Comparison of ENCODE assay signal across 23 cellular contexts in genomic region chr9:100220936-100221335, GRCh38.
DNase-seq lines count a peak whose midpoint lies in the region; ATAC-seq, FAIRE-seq and TF ChIP-seq lines count a peak whose summit lies in the region.
"Had no signal": no experiment of that assay in that cellular context is flagged by ENCODE, and none has a peak within 500 bp of the region (broad histone marks: within the 10 kb centered on the region; RNA-seq: fewer than 3 reads in every experiment).

No MANE protein-coding gene starts in this region.

- peaks cover 2% of the 10 kb centered on the region; the same call in 1 of the 2 replicates for H3K36me3 ChIP-seq in SJCRH30
- no peaks in the 10 kb centered on the region for H3K36me3 ChIP-seq in mucosa of descending colon (ENCODE audit: low read depth)
- H3K36me3 ChIP-seq in breast epithelium, result no peaks in the 10 kb centered on the region

- FAIRE-seq in GM18507 (lab: Jason Lieb, UNC), result peak; percentile 5
- FAIRE-seq: A204.1, D721Med, GM12891, H1 had no signal

- ATAC-seq in mucosa of descending colon, result peak; percentile 64
- ATAC-seq: CD8-positive, alpha-beta T cell had no signal

- H3K9me3 ChIP-seq in SJCRH30 (replicated peaks) (no peaks in the 10 kb centered on the region), mucosa of descending colon (no peaks in the 10 kb centered on the region), breast epithelium (no peaks in the 10 kb centered on the region)
- H3K9me3 ChIP-seq: BLaER1, Caco-2 had no signal

- H3K4me3 ChIP-seq in SJCRH30, result no peak overlapping the region
- H3K4me3 ChIP-seq in mucosa of descending colon, result no peak overlapping the region
- no peak overlapping the region for H3K4me3 ChIP-seq in breast epithelium
- H3K4me3 ChIP-seq: BLaER1, GM23248 had no signal

- TF ChIP-seq POLR2A in breast epithelium (IDR thresholded peaks at IDR 0.05), result no peak

- H3K27me3 ChIP-seq in SJCRH30 (no peaks in the 10 kb centered on the region), breast epithelium (no peaks in the 10 kb centered on the region)
- H3K27me3 ChIP-seq: BLaER1 had no signal

- TF ChIP-seq CTCF in mucosa of descending colon (IDR thresholded peaks at IDR 0.05), result no peak
- no peak for TF ChIP-seq CTCF in breast epithelium (IDR thresholded peaks at IDR 0.05)

- peak overlapping the region; percentile 68 for H3K27ac ChIP-seq in SJCRH30
- no peak overlapping the region for H3K27ac ChIP-seq in breast epithelium
- H3K27ac ChIP-seq: 22Rv1, BLaER1, C4-2B, GM23248 had no signal

- H3K4me1 ChIP-seq in SJCRH30, result peaks cover 16% of the 10 kb centered on the region
- H3K4me1 ChIP-seq in mucosa of descending colon (ENCODE audit: low read depth), result no peaks in the 10 kb centered on the region
- H3K4me1 ChIP-seq in breast epithelium, result no peaks in the 10 kb centered on the region
- H3K4me1 ChIP-seq: Caco-2 had no signal

- intact Hi-C loops in mucosa of descending colon (cut with DNase I, micrococcal nuclease) (no loop called here), breast epithelium (cut with DNase I; ENCODE audit: low total_unique reads) (no loop called here)

- no peak for DNase-seq in GM18507 (ENCODE audit: extremely low spot score, insufficient read length, low read depth)
- peak in 1 of 2 experiments; percentile 9 for DNase-seq in SJCRH30
- no peak for DNase-seq in mucosa of descending colon
- DNase-seq in breast epithelium (ENCODE audit: low spot score in 2 of 2), result no peak
- DNase-seq in DMS114 treated with DMSO at 0.1 percent for 48 hours (lab: John Stamatoyannopoulos, UW; ENCODE audit: unreplicated experiment), result no peak
- DNase-seq in pons (ENCODE audit: low spot score), result no peak
- DNase-seq: Caco-2; CD4-positive, CD25-positive, alpha-beta regulatory T cell; CD8-positive, alpha-beta T cell; DMS 273 treated with DMSO at 0.1 percent for 48 hours; DMS53; DMS79 treated with DMSO at 0.1 percent for 48 hours; GF-D8; H7; HCEC 1CT had no signal
